ENCODE assay signal across 26 cellular contexts in genomic region chr6:170298688-170299087, GRCh38. TPM values are rescaled to one million over a fixed set of nuclear protein-coding genes. Genes with fewer than 3 reads are reported as not detected.
DNase-seq lines count a peak whose midpoint lies in the region; ATAC-seq, FAIRE-seq and TF ChIP-seq lines count a peak whose summit lies in the region.
"Had no signal": no experiment of that assay in that cellular context is flagged by ENCODE, and none has a peak within 500 bp of the region (broad histone marks: within the 10 kb centered on the region; RNA-seq: fewer than 3 reads in every experiment).

No MANE protein-coding gene starts in this region.

- DNase-seq in activated T-cell treated with anti-CD3 and anti-CD28 coated beads, Interleukin-2, amount 50 U/mL, for 72 hours: peak in 1 of 2 donors; percentile 16
- no peak for DNase-seq in activated T-cell treated with anti-CD3 and anti-CD28 coated beads, Interleukin-2, amount 50 U/mL, for 4 hours
- no peak for DNase-seq in GM12878 (ENCODE audit: low read depth, low spot score)
- no peak for DNase-seq in GM13977 (ENCODE audit: low spot score)
- DNase-seq: activated naive CD4-positive, alpha-beta T cell treated with anti-CD3 and anti-CD28 coated beads for 36 hours; BE2C; glutamatergic neuron; GM23248; Karpas-422; kidney glomerular epithelial cell; mammary epithelial cell; NCI-H1092; NCI-H2029 treated with DMSO at 0.1 percent for 48 hours; NCI-H2227 treated with DMSO at 0.1 percent for 48 hours; stimulated activated CD4-positive, alpha-beta T cell treated with anti-CD3 and anti-CD28 coated beads, Interleukin-1b, Interleukin-23, amount 100 ng/mL, for 48 hours; T-helper 2 cell had no signal

- no peak overlapping the region for H2AFZ ChIP-seq in GM12878 (ENCODE audit: control insufficient read depth, low read depth, low read length)
- H2AFZ ChIP-seq: GM23248 had no signal

- peaks cover 67% of the 10 kb centered on the region for H3K27me3 Mint-ChIP-seq in activated T-cell treated with anti-CD3 and anti-CD28 coated beads, Interleukin-2, amount 50 U/mL, for 72 hours (ENCODE audit: low read depth)
- peaks cover 58% of the 10 kb centered on the region for H3K27me3 Mint-ChIP-seq in activated T-cell treated with anti-CD3 and anti-CD28 coated beads, Interleukin-2, amount 50 U/mL, for 4 hours (ENCODE audit: low read depth)

- no peak overlapping the region for H3K9ac ChIP-seq in GM12878 (ENCODE audit: control insufficient read depth, insufficient read depth, low read length)
- H3K9ac ChIP-seq: GM23248 had no signal

- peaks cover 5 to 13% of the 10 kb centered on the region in 2 donors for H3K36me3 Mint-ChIP-seq in activated T-cell treated with anti-CD3 and anti-CD28 coated beads, Interleukin-2, amount 50 U/mL, for 72 hours (ENCODE audit: insufficient read depth in 2 of 2)
- H3K36me3 Mint-ChIP-seq in activated T-cell treated with anti-CD3 and anti-CD28 coated beads, Interleukin-2, amount 50 U/mL, for 4 hours (ENCODE audit: insufficient read depth): no peaks in the 10 kb centered on the region

- H3K27ac ChIP-seq in GM12878 (ENCODE audit: control insufficient read depth, insufficient read depth) (no peak overlapping the region), layer of hippocampus (ENCODE audit: low read depth, low read length) (peak overlapping the region; percentile 30), temporal lobe (ENCODE audit: low read depth, low read length) (peak overlapping the region; percentile 73)
- H3K27ac ChIP-seq: GM23248, RWPE1, SK-N-MC, skin epidermis, suprapubic skin had no signal

- TF ChIP-seq CTCF in GM12878 (IDR thresholded peaks at IDR 0.05 in 2 of 3, conservative IDR thresholded peaks at IDR 0.05 in 1 of 3; ENCODE audit: control insufficient read depth in 2 of 3, extremely low read depth in 1 of 3, insufficient read depth in 1 of 3, low read depth in 3 of 3, low read length in 3 of 3): no peak
- TF ChIP-seq CTCF in GM13977 (IDR thresholded peaks at IDR 0.05; ENCODE audit: extremely low read depth, insufficient read depth, missing control alignments): no peak

- POLR2A ChIA-PET in GM12878 (lab: Charles Lee): interaction anchor here (0.7 kb wide), 1 partner anchor 274 kb away, joined by 3 read pairs; no protein-coding TSS in a partner anchor

- RAD21 ChIA-PET in GM12878 (lab: Charles Lee; ENCODE audit: unreplicated experiment): no interaction called here

- BruUV-seq in GM12878 (replicated peaks; lab: Mats Ljungman, UMichigan): no TSS peak

- no peaks in the 10 kb centered on the region for H4K20me1 ChIP-seq in GM12878 (ENCODE audit: control insufficient read depth, insufficient read depth)

- no peak overlapping the region for H3K4me2 ChIP-seq in GM12878 (ENCODE audit: control insufficient read depth, insufficient read depth)

- FAIRE-seq in GM12878 (lab: Jason Lieb, UNC): no peak
- FAIRE-seq: endometrium, urothelium cell line had no signal

- 56% methylated on average over 1 of the region's 1 CpG for WGBS in GM12878 (ENCODE audit: insufficient coverage, insufficient replicate concordance, low lambda C conversion rate, missing lambda C conversion rate)

- peaks cover 5 to 6% of the 10 kb centered on the region in 2 donors for H3K9me3 Mint-ChIP-seq in activated T-cell treated with anti-CD3 and anti-CD28 coated beads, Interleukin-2, amount 50 U/mL, for 72 hours
- H3K9me3 Mint-ChIP-seq in activated T-cell treated with anti-CD3 and anti-CD28 coated beads, Interleukin-2, amount 50 U/mL, for 4 hours: peaks cover 5% of the 10 kb centered on the region

- peak; percentile 50 to 54 for ATAC-seq in activated T-cell treated with anti-CD3 and anti-CD28 coated beads, Interleukin-2, amount 50 U/mL, for 72 hours (replicated peaks in 1 of 2)
- no peak for ATAC-seq in activated T-cell treated with anti-CD3 and anti-CD28 coated beads, Interleukin-2, amount 50 U/mL, for 4 hours
- ATAC-seq in GM12878 (no peak), GM18907 (IDR thresholded peaks at IDR 0.05; ENCODE audit: unreplicated experiment) (no peak), GM18867 (IDR thresholded peaks at IDR 0.05; ENCODE audit: unreplicated experiment) (no peak)

- H3K79me2 ChIP-seq in GM12878 (ENCODE audit: control insufficient read depth, insufficient read depth, low read length): no peaks in the 10 kb centered on the region

- no peaks in the 10 kb centered on the region for H3K36me3 ChIP-seq in GM12878 (ENCODE audit: control insufficient read depth in 2 of 2, insufficient read depth in 2 of 2, low read length in 1 of 2)
- H3K36me3 ChIP-seq: BE2C, suprapubic skin had no signal

- peaks cover 27% of the 10 kb centered on the region for H3K4me1 Mint-ChIP-seq in activated T-cell treated with anti-CD3 and anti-CD28 coated beads, Interleukin-2, amount 50 U/mL, for 72 hours (ENCODE audit: low read depth)
- peaks cover 12% of the 10 kb centered on the region for H3K4me1 Mint-ChIP-seq in activated T-cell treated with anti-CD3 and anti-CD28 coated beads, Interleukin-2, amount 50 U/mL, for 4 hours (ENCODE audit: low read depth)

- SMC1A ChIA-PET in GM12878 (lab: Charles Lee; ENCODE audit: uncharacterized antibody, unreplicated experiment): no interaction called here

- no peak overlapping the region for H3K4me3 ChIP-seq in GM12878
- H3K4me3 ChIP-seq: GM23248, SK-N-MC, skin epidermis, suprapubic skin had no signal

- intact Hi-C loops in GM12878 (cut with micrococcal nuclease; ENCODE audit: unreplicated experiment): loop anchor here (10.0 kb wide), 1 partner anchor 464 kb away; no protein-coding TSS in a partner anchor

- no peak overlapping the region for H3K27ac Mint-ChIP-seq in activated T-cell treated with anti-CD3 and anti-CD28 coated beads, Interleukin-2, amount 50 U/mL, for 72 hours
- H3K27ac Mint-ChIP-seq: activated naive CD4-positive, alpha-beta T cell treated with anti-CD3 and anti-CD28 coated beads for 36 hours had no signal

- H3K27me3 ChIP-seq in GM12878 (replicated peaks in 1 of 2; ENCODE audit: control insufficient read depth in 2 of 2, insufficient read depth in 2 of 2, low read length in 1 of 2) (peaks cover 9 to 22% of the 10 kb centered on the region in 2 experiments), layer of hippocampus (ENCODE audit: control insufficient read depth, insufficient read depth, low read length) (peaks cover 8% of the 10 kb centered on the region)

- no peak for TF ChIP-seq POLR2A in GM12878 (IDR thresholded peaks at IDR 0.05; ENCODE audit: low read depth, low read length)

- H3K4me3 Mint-ChIP-seq in activated T-cell treated with anti-CD3 and anti-CD28 coated beads, Interleukin-2, amount 50 U/mL, for 72 hours: no peak overlapping the region
- no peak overlapping the region for H3K4me3 Mint-ChIP-seq in activated T-cell treated with anti-CD3 and anti-CD28 coated beads, Interleukin-2, amount 50 U/mL, for 4 hours
- H3K4me3 Mint-ChIP-seq: activated naive CD4-positive, alpha-beta T cell treated with anti-CD3 and anti-CD28 coated beads for 36 hours had no signal

- peaks cover 13% of the 10 kb centered on the region for H3K4me1 ChIP-seq in GM12878 (ENCODE audit: control insufficient read depth, insufficient read depth, low read length)
- H3K4me1 ChIP-seq: BE2C had no signal

- TF ChIP-seq RAD21 in GM12878 (IDR thresholded peaks at IDR 0.05; ENCODE audit: insufficient read depth, low read depth, low read length): no peak

- in situ Hi-C loops in GM12878 (cut with MboI): no loop called here
- in situ Hi-C loops in GM13977 (cut with MboI; ENCODE audit: low pct_unique_long_range_greater_than_20kb, low sequenced_read_pairs, unreplicated experiment): no loop called here

- CTCF ChIA-PET in GM12878 (lab: Yijun Ruan, JAX): no interaction called here

- peaks cover 9% of the 10 kb centered on the region; the same call in 1 of the 3 replicates for H3K9me3 ChIP-seq in GM12878 (replicated peaks; ENCODE audit: control insufficient read depth, insufficient read depth, low read length)
- H3K9me3 ChIP-seq: BE2C, suprapubic skin had no signal

- no peak for TF ChIP-seq EP300 in GM12878 (IDR thresholded peaks at IDR 0.05; ENCODE audit: borderline replicate concordance in 1 of 2, control insufficient read depth in 1 of 2, low read depth in 2 of 2, low read length in 2 of 2)

RNA-seq across cellular contexts. Expression of gene DLL1, which starts 7.8 kb away (rescaled TPM):
- total RNA-seq in activated T-cell treated with anti-CD3 and anti-CD28 coated beads, Interleukin-2, amount 50 U/mL, for 72 hours: 1 to 10 TPM; 1.7 to 2.3 TPM
- total RNA-seq in activated T-cell treated with anti-CD3 and anti-CD28 coated beads, Interleukin-2, amount 50 U/mL, for 4 hours: 1 to 10 TPM in 2 of 3 donors, under 1 TPM in 1; 0.18 to 1.4 (median 1.0) TPM
- total RNA-seq in GM12878 (2013; cell fraction: nucleolus; rRNA removed): 3.6 and 4.7 TPM in 2 replicates
- total RNA-seq in GM12878 (2014; rRNA removed) (0.16 and 0.23 TPM in 2 replicates), GM12878 (2014; rRNA removed; fragmentation: Illumina TruSeq; extraction: Trizol) (0.04 and 0.05 TPM in 2 replicates), GM12878 (2021) (0.54 and 0.88 TPM in 2 replicates), temporal lobe (9.1 TPM)
- polyA plus RNA-seq in GM12878 (2011; ENCODE audit: low read depth): 0.09 TPM
- polyA plus RNA-seq in GM12878 (2011; rRNA removed) (0.80 and 0.84 TPM in 2 replicates), GM12878 (2014; fragmentation: Illumina TruSeq; extraction: Trizol) (0.07 TPM in 1 of 2 replicates, not detected in the other), GM12878 (2014; fragmentation: Nextera tagmentation; extraction: Ambion mirVana) (under 1 TPM; 0.02 to 0.04 TPM), GM12878 (2014; rRNA removed) (0.32 and 1.7 TPM in 2 replicates), GM12878 (2016; fragmentation: Nextera tagmentation; extraction: Ambion mirVana) (under 1 TPM; 0.16 to 0.39 TPM)
- 0.94 and 1.5 TPM in 2 replicates for polyA plus RNA-seq in GM12878 (2011; cell fraction: cytosol; rRNA removed)
- polyA plus RNA-seq in GM12878 (2011; cell fraction: nucleus; rRNA removed): 6.7 and 7.7 TPM in 2 replicates
- 0.35 and 1.0 TPM in 2 replicates for polyA plus RNA-seq in GM12878 (2012)
- polyA minus RNA-seq in GM12878 (2011; rRNA and poly(A)+ RNA removed): 0.37 and 0.82 TPM in 2 replicates
- 0.62 and 0.67 TPM in 2 replicates for polyA minus RNA-seq in GM12878 (2011; cell fraction: cytosol; rRNA and poly(A)+ RNA removed)
- 1.2 and 1.5 TPM in 2 replicates for polyA minus RNA-seq in GM12878 (2011; cell fraction: nucleus; rRNA and poly(A)+ RNA removed)

RNA-seq across cellular contexts. Expression of gene FAM120B, which starts 7.9 kb away (rescaled TPM):
- 10 to 100 TPM; 17.2 to 23.2 TPM for total RNA-seq in activated T-cell treated with anti-CD3 and anti-CD28 coated beads, Interleukin-2, amount 50 U/mL, for 72 hours
- total RNA-seq in activated T-cell treated with anti-CD3 and anti-CD28 coated beads, Interleukin-2, amount 50 U/mL, for 4 hours: 10 to 100 TPM; 13.8 to 14.3 (median 14.3) TPM
- 72.4 and 76.8 TPM in 2 replicates for total RNA-seq in GM12878 (2013; cell fraction: nucleolus; rRNA removed)
- 12.8 and 13.0 TPM in 2 replicates for total RNA-seq in GM12878 (2014; rRNA removed)
- 13.4 and 13.9 TPM in 2 replicates for total RNA-seq in GM12878 (2014; rRNA removed; fragmentation: Illumina TruSeq; extraction: Trizol)
- 20.2 and 20.8 TPM in 2 replicates for total RNA-seq in GM12878 (2021)
- polyA plus RNA-seq in GM12878 (2011; ENCODE audit: low read depth): 7.8 TPM
- 13.7 TPM in 2 replicates for polyA plus RNA-seq in GM12878 (2011; rRNA removed)
- polyA plus RNA-seq in GM12878 (2011; cell fraction: cytosol; rRNA removed): 11.0 and 12.8 TPM in 2 replicates
- 24.5 and 25.8 TPM in 2 replicates for polyA plus RNA-seq in GM12878 (2011; cell fraction: nucleus; rRNA removed)
- polyA plus RNA-seq in GM12878 (2012): 12.2 and 14.1 TPM in 2 replicates
- polyA plus RNA-seq in GM12878 (2014; fragmentation: Illumina TruSeq; extraction: Trizol): 19.6 and 24.6 TPM in 2 replicates
- 1 to 10 TPM; 3.3 to 4.8 TPM for polyA plus RNA-seq in GM12878 (2014; fragmentation: Nextera tagmentation; extraction: Ambion mirVana)
- 16.4 and 16.9 TPM in 2 replicates for polyA plus RNA-seq in GM12878 (2014; rRNA removed)
- 10 to 100 TPM; 21.1 to 21.6 TPM for polyA plus RNA-seq in GM12878 (2016; fragmentation: Nextera tagmentation; extraction: Ambion mirVana)
- 33.9 and 34.2 TPM in 2 replicates for polyA minus RNA-seq in GM12878 (2011; rRNA and poly(A)+ RNA removed)
- 5.5 and 8.2 TPM in 2 replicates for polyA minus RNA-seq in GM12878 (2011; cell fraction: cytosol; rRNA and poly(A)+ RNA removed)
- 26.8 and 33.3 TPM in 2 replicates for polyA minus RNA-seq in GM12878 (2011; cell fraction: nucleus; rRNA and poly(A)+ RNA removed)
- total RNA-seq in temporal lobe: 36.4 TPM

Comparison
In these comparisons a context has a peak if more than half of its experiments do, and no peak if none do; other contexts are left out.
1. ATAC-seq: peak in activated T-cell treated with anti-CD3 and anti-CD28 coated beads, Interleukin-2, amount 50 U/mL, for 72 hours (2 of 2); none in activated T-cell treated with anti-CD3 and anti-CD28 coated beads, Interleukin-2, amount 50 U/mL, for 4 hours (0 of 2), GM12878 (single experiment), GM18907 (single experiment) and GM18867 (single experiment).